16 cellular contexts compared by ENCODE assay signal in genomic region chr1:23772854-23773242, GRCh38.
"Had no signal": no experiment of that assay in that cellular context is flagged by ENCODE, and none has a peak within 500 bp of the region (broad histone marks: within the 10 kb centered on the region; RNA-seq: fewer than 3 reads in every experiment).

No MANE protein-coding gene starts in this region.

- H3K36me3 Mint-ChIP-seq: naive B cell, type B pancreatic cell had no signal

- H3K4me3 ChIP-seq: breast epithelium, ovary, right lobe of liver, uterus had no signal

- H3K9me3 Mint-ChIP-seq: activated B cell treated with CpG ODN at 0.5 μM for 24 hours; activated CD8-positive, alpha-beta T cell treated with anti-CD3 and anti-CD28 coated beads for 36 hours; activated naive CD8-positive, alpha-beta T cell treated with anti-CD3 and anti-CD28 coated beads, Interleukin-2, amount 50 U/mL, for 24 hours; activated T-cell treated with anti-CD3 and anti-CD28 coated beads, Interleukin-2, amount 50 U/mL, for 4 hours; activated T-helper 17 cell treated with anti-CD3 and anti-CD28 coated beads, Interleukin-2, amount 50 U/mL, for 72 hours; naive B cell; nephron progenitor cell; stimulated activated effector memory CD8-positive, alpha-beta T cell treated with anti-CD3 and anti-CD28 coated beads, Interleukin-12 subunit alpha, Interleukin-12 subunit beta, amount 100 ng/mL, for 72 hours; stimulated activated naive CD8-positive, alpha-beta T cell treated with anti-CD3 and anti-CD28 coated beads, Interleukin-15, amount 100 ng/mL, for 72 hours; type B pancreatic cell had no signal

- H3K27ac Mint-ChIP-seq: activated B cell treated with CpG ODN at 0.5 μM for 24 hours; activated CD8-positive, alpha-beta T cell treated with anti-CD3 and anti-CD28 coated beads for 36 hours; activated naive CD8-positive, alpha-beta T cell treated with anti-CD3 and anti-CD28 coated beads, Interleukin-2, amount 50 U/mL, for 24 hours; nephron progenitor cell; progenitor cell of endocrine pancreas; stimulated activated effector memory CD8-positive, alpha-beta T cell treated with anti-CD3 and anti-CD28 coated beads, Interleukin-12 subunit alpha, Interleukin-12 subunit beta, amount 100 ng/mL, for 72 hours; type B pancreatic cell had no signal

- H3K27me3 ChIP-seq: breast epithelium, neutrophil, ovary, right lobe of liver, uterus had no signal

- H3K27ac ChIP-seq: breast epithelium, ovary, uterus had no signal

- H3K4me1 Mint-ChIP-seq: activated T-helper 17 cell treated with anti-CD3 and anti-CD28 coated beads, Interleukin-2, amount 50 U/mL, for 72 hours had no signal

- H3K4me1 ChIP-seq: breast epithelium had no signal

- H3K36me3 ChIP-seq: breast epithelium, neutrophil, ovary, uterus had no signal

- H3K27me3 Mint-ChIP-seq: activated B cell treated with CpG ODN at 0.5 μM for 24 hours; activated CD8-positive, alpha-beta T cell treated with anti-CD3 and anti-CD28 coated beads for 36 hours; activated naive CD8-positive, alpha-beta T cell treated with anti-CD3 and anti-CD28 coated beads, Interleukin-2, amount 50 U/mL, for 24 hours; activated T-helper 17 cell treated with anti-CD3 and anti-CD28 coated beads, Interleukin-2, amount 50 U/mL, for 72 hours; naive B cell; progenitor cell of endocrine pancreas; stimulated activated naive CD8-positive, alpha-beta T cell treated with anti-CD3 and anti-CD28 coated beads, Interleukin-15, amount 100 ng/mL, for 72 hours; type B pancreatic cell had no signal

- H3K4me3 Mint-ChIP-seq: activated B cell treated with CpG ODN at 0.5 μM for 24 hours; activated CD8-positive, alpha-beta T cell treated with anti-CD3 and anti-CD28 coated beads for 36 hours; activated naive CD8-positive, alpha-beta T cell treated with anti-CD3 and anti-CD28 coated beads, Interleukin-2, amount 50 U/mL, for 24 hours; activated T-cell treated with anti-CD3 and anti-CD28 coated beads, Interleukin-2, amount 50 U/mL, for 4 hours; activated T-helper 17 cell treated with anti-CD3 and anti-CD28 coated beads, Interleukin-2, amount 50 U/mL, for 72 hours; nephron progenitor cell; stimulated activated effector memory CD8-positive, alpha-beta T cell treated with anti-CD3 and anti-CD28 coated beads, Interleukin-12 subunit alpha, Interleukin-12 subunit beta, amount 100 ng/mL, for 72 hours; stimulated activated naive CD8-positive, alpha-beta T cell treated with anti-CD3 and anti-CD28 coated beads, Interleukin-15, amount 100 ng/mL, for 72 hours; type B pancreatic cell had no signal

- H3K9me3 ChIP-seq: breast epithelium, neutrophil, ovary, right lobe of liver, uterus had no signal
